In genomic region chr2:198100323-198100722, GRCh38 we compare ENCODE assay signal across 16 cellular contexts.
DNase-seq lines count a peak whose midpoint lies in the region; ATAC-seq and TF ChIP-seq lines count a peak whose summit lies in the region.
"Had no signal": no experiment of that assay in that cellular context is flagged by ENCODE, and none has a peak within 500 bp of the region (broad histone marks: within the 10 kb centered on the region; RNA-seq: fewer than 3 reads in every experiment).

No MANE protein-coding gene starts in this region.

- no peak for ATAC-seq in GM21737 (IDR thresholded peaks at IDR 0.05; ENCODE audit: unreplicated experiment)
- ATAC-seq: CD8-positive, alpha-beta T cell; GM23338 had no signal

- TF ChIP-seq CTCF in NB4 (IDR thresholded peaks at IDR 0.05; ENCODE audit: low read depth, low read length), result no peak
- no peak for TF ChIP-seq CTCF in epithelial cell of esophagus (IDR thresholded peaks at IDR 0.05; ENCODE audit: insufficient read depth, low read depth, low read length, missing control alignments)

- no peak overlapping the region for H3K4me3 ChIP-seq in NB4 (ENCODE audit: low read depth, low read length)
- no peak overlapping the region for H3K4me3 ChIP-seq in epithelial cell of esophagus (ENCODE audit: low read length)
- H3K4me3 ChIP-seq: GM23338, Peyer's patch had no signal

- no peak for TF ChIP-seq POLR2A in NB4 (IDR thresholded peaks at IDR 0.05; ENCODE audit: extremely low read depth, insufficient read length)

- peak; percentile 2 for DNase-seq in Daoy (ENCODE audit: low read depth)
- peak; percentile 33 for DNase-seq in NB4 (ENCODE audit: low read depth)
- DNase-seq in epithelial cell of esophagus (ENCODE audit: low read depth), result peak; percentile 48
- DNase-seq in putamen (ENCODE audit: low spot score), result peak; percentile 36
- DNase-seq in stimulated activated CD4-positive, alpha-beta T cell treated with anti-CD3 and anti-CD28 coated beads, Interleukin-2, amount 100 ng/mL, for 24 hours, result no peak
- no peak for DNase-seq in NCI-H187 (lab: John Stamatoyannopoulos, UW)
- DNase-seq: activated CD4-positive, alpha-beta T cell treated with anti-CD3 and anti-CD28 coated beads for 48 hours; activated T-cell treated with anti-CD3 and anti-CD28 coated beads, Interleukin-2, amount 50 U/mL, for 48 hours; CD8-positive, alpha-beta T cell; effector CD8-positive, alpha-beta T cell; GF-D8; NCI-H524 treated with DMSO at 0.1 percent for 48 hours; Peyer's patch; posterior cingulate gyrus had no signal

Comparison
In these comparisons a context has a peak if more than half of its experiments do, and no peak if none do; other contexts are left out.
1. DNase-seq: peak in Daoy (single experiment), NB4 (single experiment), epithelial cell of esophagus (single experiment) and putamen (single experiment); none in stimulated activated CD4-positive, alpha-beta T cell treated with anti-CD3 and anti-CD28 coated beads, Interleukin-2, amount 100 ng/mL, for 24 hours (0 of 2) and NCI-H187 (0 of 2).